ENCODE assay signal across 12 cellular contexts in genomic region chr9:98523231-98523901, GRCh38.
DNase-seq lines count a peak whose midpoint lies in the region; ATAC-seq, FAIRE-seq and TF ChIP-seq lines count a peak whose summit lies in the region.
"Had no signal": no experiment of that assay in that cellular context is flagged by ENCODE, and none has a peak within 500 bp of the region (broad histone marks: within the 10 kb centered on the region; RNA-seq: fewer than 3 reads in every experiment).

No MANE protein-coding gene starts in this region.

- H3K4me3 ChIP-seq in astrocyte of the cerebellum (ENCODE audit: low read depth, low read length) = no peak overlapping the region
- no peak overlapping the region for H3K4me3 ChIP-seq in keratinocyte (ENCODE audit: control insufficient read depth in 2 of 3, extremely low read depth in 1 of 3, insufficient read depth in 2 of 3, low read depth in 1 of 3, low read length in 3 of 3)
- H3K4me3 ChIP-seq: left ventricle myocardium inferior had no signal

- no peaks in the 10 kb centered on the region for H3K36me3 ChIP-seq in keratinocyte (ENCODE audit: control insufficient read depth in 2 of 2, extremely low read depth in 1 of 2, insufficient read depth in 2 of 2, low read length in 2 of 2)
- H3K36me3 ChIP-seq: left ventricle myocardium inferior had no signal

- in situ Hi-C loops in astrocyte of the cerebellum (cut with HindIII; ENCODE audit: low sequenced_read_pairs) = no loop called here

- ATAC-seq in GM21619 (IDR thresholded peaks at IDR 0.05; ENCODE audit: unreplicated experiment) (no peak), HG03457 (IDR thresholded peaks at IDR 0.05; ENCODE audit: unreplicated experiment) (no peak)
- no peak for ATAC-seq in stimulated activated naive CD8-positive, alpha-beta T cell treated with anti-CD3 and anti-CD28 coated beads, Interleukin-15, Interleukin-2, amounts not matched to agents 100 U/mL and 50 U/mL, for 24 hours
- ATAC-seq: effector memory CD8-positive, alpha-beta T cell had no signal

- no peaks in the 10 kb centered on the region for H3K79me2 ChIP-seq in keratinocyte (ENCODE audit: control insufficient read depth, insufficient read depth, low read length)

- no peak overlapping the region for H3K27ac ChIP-seq in keratinocyte (ENCODE audit: control insufficient read depth, insufficient read depth, low read length)
- H3K27ac ChIP-seq: left ventricle myocardium inferior had no signal

- peak; percentile 46 for DNase-seq in AG20443 (ENCODE audit: low spot score)
- DNase-seq in HPDE6-E6E7 (ENCODE audit: extremely low spot score) = peak; percentile 57
- no peak for DNase-seq in astrocyte of the cerebellum (ENCODE audit: low read depth)
- no peak for DNase-seq in keratinocyte (ENCODE audit: low read depth, low spot score)
- no peak for DNase-seq in stimulated activated naive CD8-positive, alpha-beta T cell treated with anti-CD3 and anti-CD28 coated beads, Interleukin-15, Interleukin-2, amounts not matched to agents 100 U/mL and 50 U/mL, for 24 hours
- no peak for DNase-seq in NCI-H774 (lab: John Stamatoyannopoulos, UW)
- DNase-seq: activated effector memory CD4-positive, alpha-beta T cell treated with Interleukin-2 at 50 U/mL for 16 hours; DMS 273 treated with DMSO at 0.1 percent for 48 hours; effector memory CD8-positive, alpha-beta T cell; left ventricle myocardium inferior had no signal

- H2AFZ ChIP-seq in keratinocyte (ENCODE audit: control insufficient read depth, low read length) = no peak overlapping the region

- no peaks in the 10 kb centered on the region for H3K9me1 ChIP-seq in keratinocyte (ENCODE audit: control insufficient read depth, extremely low read depth, insufficient read depth, low read length)

- no peaks in the 10 kb centered on the region for H3K4me1 ChIP-seq in keratinocyte (ENCODE audit: control insufficient read depth, extremely low read depth, insufficient read depth, low read length)
- H3K4me1 ChIP-seq: left ventricle myocardium inferior had no signal

- H3K9ac ChIP-seq in keratinocyte (ENCODE audit: control insufficient read depth, extremely low read depth, insufficient read depth, low read length) = no peak overlapping the region

- FAIRE-seq in keratinocyte (lab: Jason Lieb, UNC) = peak; percentile 23

- no peaks in the 10 kb centered on the region for H3K9me3 ChIP-seq in keratinocyte (ENCODE audit: control insufficient read depth, low read depth, low read length)
- H3K9me3 ChIP-seq: left ventricle myocardium inferior had no signal

- H3K4me2 ChIP-seq in keratinocyte (ENCODE audit: control insufficient read depth, extremely low read depth, insufficient read depth, low read depth, low read length) = no peak overlapping the region

- H4K20me1 ChIP-seq in keratinocyte (ENCODE audit: control insufficient read depth, extremely low read depth, insufficient read depth, low read length) = no peaks in the 10 kb centered on the region

- TF ChIP-seq CTCF in astrocyte of the cerebellum (IDR thresholded peaks at IDR 0.05; ENCODE audit: low read depth, low read length, missing control alignments) (peak; percentile 25), keratinocyte (optimal IDR thresholded peaks at IDR 0.05 in 1 of 3, IDR thresholded peaks at IDR 0.05 in 1 of 3, conservative IDR thresholded peaks at IDR 0.05 in 1 of 3; ENCODE audit: extremely low read depth in 1 of 3, insufficient read depth in 2 of 3, low read length in 3 of 3) (peak; percentile 27 to 73 (median 62))

- dilution Hi-C loops in keratinocyte (cut with MboI; ENCODE audit: extremely low pct_ligation_motif_present, low sequenced_read_pairs) = no loop called here

- H3K27me3 ChIP-seq in keratinocyte (ENCODE audit: control insufficient read depth, extremely low read depth, insufficient read depth, low read length) = peaks cover 3% of the 10 kb centered on the region

Comparison
In these comparisons a context has a peak if more than half of its experiments do, and no peak if none do; other contexts are left out.
1. DNase-seq: peak in AG20443 (single experiment) and HPDE6-E6E7 (single experiment); none in astrocyte of the cerebellum (single experiment), keratinocyte (single experiment), stimulated activated naive CD8-positive, alpha-beta T cell treated with anti-CD3 and anti-CD28 coated beads, Interleukin-15, Interleukin-2, amounts not matched to agents 100 U/mL and 50 U/mL, for 24 hours (single experiment) and NCI-H774 (single experiment).